ENCODE assay signal across 1 cellular context in the genomic region with DNA sequence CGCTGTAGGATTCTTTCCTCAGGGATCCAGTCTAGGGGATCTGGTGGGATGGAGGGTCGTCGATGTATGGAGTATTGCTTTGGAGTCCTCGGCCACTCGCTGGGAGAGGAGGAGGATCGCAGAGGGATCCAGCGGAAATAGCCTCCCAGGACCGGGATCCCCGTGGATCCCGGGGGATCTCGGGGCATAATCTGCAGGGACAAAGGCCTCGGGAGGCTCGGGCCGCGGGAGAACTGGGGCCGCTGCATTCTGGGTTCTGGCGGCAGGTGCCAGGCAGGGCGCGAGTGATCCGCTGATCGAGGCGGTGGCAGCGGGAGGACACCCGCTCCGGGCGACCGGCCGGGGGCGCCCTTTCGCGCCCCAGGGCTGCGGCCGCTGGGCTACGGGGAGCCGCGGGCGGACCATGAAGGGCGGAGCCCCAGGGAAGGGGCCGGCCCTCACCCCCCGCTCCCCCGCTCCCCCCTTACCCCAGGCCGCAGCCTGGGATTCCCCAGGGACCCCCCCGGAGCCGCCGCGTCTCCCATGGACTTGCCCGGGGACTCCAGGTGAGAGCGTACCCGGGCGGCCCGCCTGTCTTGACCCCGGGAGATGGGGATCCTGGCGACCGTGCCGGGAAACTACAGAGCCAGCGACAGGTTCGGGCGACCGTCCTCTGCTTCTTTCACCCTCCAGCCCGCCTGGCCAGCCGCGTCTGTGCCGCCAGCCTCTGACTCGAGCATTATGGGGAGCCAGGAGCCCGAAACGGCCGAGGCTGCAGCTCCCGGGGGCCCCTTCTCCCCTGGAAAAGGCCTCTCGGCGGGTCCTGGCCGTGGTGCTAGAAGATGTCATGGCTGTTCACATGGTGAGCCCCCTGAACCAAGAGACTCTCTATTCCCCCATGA.
TF ChIP-seq lines count a peak whose summit lies in the region.

No MANE protein-coding gene starts in this region.

TF ChIP-seq in GM23338, 12 proteins besides CTCF, POLR2A, EP300 and RAD21 (continued from another document):
- TF ChIP-seq, protein P1, sequence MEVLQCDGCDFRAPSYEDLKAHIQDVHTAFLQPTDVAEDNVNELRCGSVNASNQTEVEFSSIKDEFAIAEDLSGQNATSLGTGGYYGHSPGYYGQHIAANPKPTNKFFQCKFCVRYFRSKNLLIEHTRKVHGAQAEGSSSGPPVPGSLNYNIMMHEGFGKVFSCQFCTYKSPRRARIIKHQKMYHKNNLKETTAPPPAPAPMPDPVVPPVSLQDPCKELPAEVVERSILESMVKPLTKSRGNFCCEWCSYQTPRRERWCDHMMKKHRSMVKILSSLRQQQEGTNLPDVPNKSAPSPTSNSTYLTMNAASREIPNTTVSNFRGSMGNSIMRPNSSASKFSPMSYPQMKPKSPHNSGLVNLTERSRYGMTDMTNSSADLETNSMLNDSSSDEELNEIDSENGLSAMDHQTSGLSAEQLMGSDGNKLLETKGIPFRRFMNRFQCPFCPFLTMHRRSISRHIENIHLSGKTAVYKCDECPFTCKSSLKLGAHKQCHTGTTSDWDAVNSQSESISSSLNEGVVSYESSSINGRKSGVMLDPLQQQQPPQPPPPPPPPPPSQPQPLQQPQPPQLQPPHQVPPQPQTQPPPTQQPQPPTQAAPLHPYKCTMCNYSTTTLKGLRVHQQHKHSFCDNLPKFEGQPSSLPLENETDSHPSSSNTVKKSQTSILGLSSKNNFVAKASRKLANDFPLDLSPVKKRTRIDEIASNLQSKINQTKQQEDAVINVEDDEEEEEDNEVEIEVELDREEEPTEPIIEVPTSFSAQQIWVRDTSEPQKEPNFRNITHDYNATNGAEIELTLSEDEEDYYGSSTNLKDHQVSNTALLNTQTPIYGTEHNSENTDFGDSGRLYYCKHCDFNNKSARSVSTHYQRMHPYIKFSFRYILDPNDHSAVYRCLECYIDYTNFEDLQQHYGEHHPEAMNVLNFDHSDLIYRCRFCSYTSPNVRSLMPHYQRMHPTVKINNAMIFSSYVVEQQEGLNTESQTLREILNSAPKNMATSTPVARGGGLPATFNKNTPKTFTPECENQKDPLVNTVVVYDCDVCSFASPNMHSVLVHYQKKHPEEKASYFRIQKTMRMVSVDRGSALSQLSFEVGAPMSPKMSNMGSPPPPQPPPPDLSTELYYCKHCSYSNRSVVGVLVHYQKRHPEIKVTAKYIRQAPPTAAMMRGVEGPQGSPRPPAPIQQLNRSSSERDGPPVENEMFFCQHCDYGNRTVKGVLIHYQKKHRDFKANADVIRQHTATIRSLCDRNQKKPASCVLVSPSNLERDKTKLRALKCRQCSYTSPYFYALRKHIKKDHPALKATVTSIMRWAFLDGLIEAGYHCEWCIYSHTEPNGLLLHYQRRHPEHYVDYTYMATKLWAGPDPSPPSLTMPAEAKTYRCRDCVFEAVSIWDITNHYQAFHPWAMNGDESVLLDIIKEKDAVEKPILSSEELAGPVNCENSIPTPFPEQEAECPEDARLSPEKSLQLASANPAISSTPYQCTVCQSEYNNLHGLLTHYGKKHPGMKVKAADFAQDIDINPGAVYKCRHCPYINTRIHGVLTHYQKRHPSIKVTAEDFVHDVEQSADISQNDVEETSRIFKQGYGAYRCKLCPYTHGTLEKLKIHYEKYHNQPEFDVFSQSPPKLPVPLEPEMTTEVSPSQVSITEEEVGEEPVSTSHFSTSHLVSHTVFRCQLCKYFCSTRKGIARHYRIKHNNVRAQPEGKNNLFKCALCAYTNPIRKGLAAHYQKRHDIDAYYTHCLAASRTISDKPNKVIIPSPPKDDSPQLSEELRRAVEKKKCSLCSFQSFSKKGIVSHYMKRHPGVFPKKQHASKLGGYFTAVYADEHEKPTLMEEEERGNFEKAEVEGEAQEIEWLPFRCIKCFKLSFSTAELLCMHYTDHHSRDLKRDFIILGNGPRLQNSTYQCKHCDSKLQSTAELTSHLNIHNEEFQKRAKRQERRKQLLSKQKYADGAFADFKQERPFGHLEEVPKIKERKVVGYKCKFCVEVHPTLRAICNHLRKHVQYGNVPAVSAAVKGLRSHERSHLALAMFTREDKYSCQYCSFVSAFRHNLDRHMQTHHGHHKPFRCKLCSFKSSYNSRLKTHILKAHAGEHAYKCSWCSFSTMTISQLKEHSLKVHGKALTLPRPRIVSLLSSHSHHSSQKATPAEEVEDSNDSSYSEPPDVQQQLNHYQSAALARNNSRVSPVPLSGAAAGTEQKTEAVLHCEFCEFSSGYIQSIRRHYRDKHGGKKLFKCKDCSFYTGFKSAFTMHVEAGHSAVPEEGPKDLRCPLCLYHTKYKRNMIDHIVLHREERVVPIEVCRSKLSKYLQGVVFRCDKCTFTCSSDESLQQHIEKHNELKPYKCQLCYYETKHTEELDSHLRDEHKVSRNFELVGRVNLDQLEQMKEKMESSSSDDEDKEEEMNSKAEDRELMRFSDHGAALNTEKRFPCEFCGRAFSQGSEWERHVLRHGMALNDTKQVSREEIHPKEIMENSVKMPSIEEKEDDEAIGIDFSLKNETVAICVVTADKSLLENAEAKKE (CRISPR knock-in tag; IDR thresholded peaks at IDR 0.05), result no peak
- TF ChIP-seq ZNF331 (CRISPR knock-in tag; IDR thresholded peaks at IDR 0.05; ENCODE audit: low read depth) (no peak), STAT1 (IDR thresholded peaks at IDR 0.05; ENCODE audit: unreplicated experiment) (no peak)
